ENCODE assay signal across 8 cellular contexts in genomic region chr5:17216974-17217325, GRCh38. TPM values are rescaled to one million over a fixed set of nuclear protein-coding genes. Genes with fewer than 3 reads are reported as not detected.
A peak's percentile ranks its signal among the peaks of the same experiment; 100 is the strongest.
DNase-seq lines count a peak whose midpoint lies in the region; ATAC-seq, FAIRE-seq and TF ChIP-seq lines count a peak whose summit lies in the region.

No MANE protein-coding gene starts in this region.

- H3K4me3 Mint-ChIP-seq in CD4-positive, alpha-beta memory T cell = peak overlapping the region in 7 of 8 donors; percentile 55 to 84 (median 71)
- peak overlapping the region; percentile 87 to 97 (median 93) for H3K4me3 Mint-ChIP-seq in brain

- CTCF ChIA-PET in CD4-positive, alpha-beta memory T cell (lab: Charles Lee; ENCODE audit: partially characterized antibody) = interaction anchor here (1.5 kb wide), 2 partner anchors 20 to 1099 kb away, joined by 3 to 9 read pairs; no protein-coding TSS in a partner anchor

- peak; percentile 23 for ATAC-seq in left lung

- intact Hi-C loops in CD4-positive, alpha-beta memory T cell (cut with micrococcal nuclease) = loop anchor here (5.0 kb wide), 1 partner anchor 1480 kb away; no protein-coding TSS in a partner anchor
- intact Hi-C loops in left lung (cut with DNase I) = loop anchor here in 1 of 2 donors (10.0 kb wide), 1 partner anchor 1068 kb away; no protein-coding TSS in a partner anchor

- peak overlapping the region; percentile 58 for H3K4me2 ChIP-seq in KMS-11

- H3K4me1 ChIP-seq in CD4-positive, alpha-beta memory T cell (ENCODE audit: insufficient read depth, low read length) = no peaks in the 10 kb centered on the region
- peaks cover 32% of the 10 kb centered on the region for H3K4me1 ChIP-seq in KMS-11 (ENCODE audit: low read depth, poor library complexity, severe bottlenecking)
- peaks cover 7 to 20% of the 10 kb centered on the region in 2 donors for H3K4me1 ChIP-seq in left lung
- H3K4me1 ChIP-seq in tibial nerve = peaks cover 0 to 27% (median 3%) of the 10 kb centered on the region in 4 donors
- no peaks in the 10 kb centered on the region for H3K4me1 ChIP-seq in small intestine (ENCODE audit: control insufficient read depth in 2 of 2, insufficient read depth in 1 of 2, low read depth in 1 of 2, low read length in 1 of 2)

- TF ChIP-seq EP300 in tibial nerve (IDR thresholded peaks at IDR 0.05) = no peak

- H3K27me3 Mint-ChIP-seq in CD4-positive, alpha-beta memory T cell = peaks cover 20 to 26% of the 10 kb centered on the region in 2 donors
- H3K27me3 Mint-ChIP-seq in brain = peaks cover 5% of the 10 kb centered on the region

- H3K9ac ChIP-seq in KMS-11 = no peak overlapping the region; the same call in 1 of the 2 replicates

- POLR2A ChIA-PET in CD4-positive, alpha-beta memory T cell (lab: Charles Lee; ENCODE audit: partially characterized antibody) = no interaction called here

- no peak overlapping the region for H3K27ac Mint-ChIP-seq in CD4-positive, alpha-beta memory T cell
- H3K27ac Mint-ChIP-seq in brain = peak overlapping the region; percentile 83 to 98 (median 92)

- H2AFZ ChIP-seq in KMS-11 (ENCODE audit: low read depth) = peak overlapping the region; percentile 96

- WGBS in tibial nerve, 2 donors = 1% methylated on average over 10 to 14 of the region's 14 CpGs
- 1 to 3% (median 2%) methylated on average over 10 to 14 of the region's 14 CpGs for WGBS in small intestine, 3 donors

- H3K79me2 ChIP-seq in KMS-11 (ENCODE audit: insufficient read depth, low read depth) = peaks cover 33% of the 10 kb centered on the region

- peaks cover 0 to 3% of the 10 kb centered on the region in 2 donors for H3K36me3 Mint-ChIP-seq in CD4-positive, alpha-beta memory T cell
- H3K36me3 Mint-ChIP-seq in brain = peaks cover 24% of the 10 kb centered on the region

- no peaks in the 10 kb centered on the region for H3K36me3 ChIP-seq in CD4-positive, alpha-beta memory T cell (ENCODE audit: insufficient read depth, low read length)
- H3K36me3 ChIP-seq in KMS-11 (ENCODE audit: insufficient read depth) = no peaks in the 10 kb centered on the region
- H3K36me3 ChIP-seq in left lung = no peaks in the 10 kb centered on the region
- H3K36me3 ChIP-seq in tibial nerve = no peaks in the 10 kb centered on the region
- H3K36me3 ChIP-seq in small intestine (ENCODE audit: control insufficient read depth in 2 of 2, insufficient read depth in 2 of 2, low read length in 2 of 2) = no peaks in the 10 kb centered on the region

- no peaks in the 10 kb centered on the region for H4K20me1 ChIP-seq in KMS-11 (ENCODE audit: insufficient read depth)

- DNase-seq in CD4-positive, alpha-beta memory T cell = no peak
- DNase-seq in left lung (peak in 1 of 2 donors; percentile 86), tibial nerve (ENCODE audit: low spot score in 2 of 2) (no peak), HUDEP-2 (lab: John Stamatoyannopoulos, UW; ENCODE audit: unreplicated experiment in 76 of 76) (no peak), small intestine (no peak), DMS79 treated with DMSO at 0.1 percent for 48 hours (lab: John Stamatoyannopoulos, UW) (no peak)

- peaks cover 0 to 10% (median 0%) of the 10 kb centered on the region in 8 donors for H3K9me3 Mint-ChIP-seq in CD4-positive, alpha-beta memory T cell
- peaks cover 0 to 5% (median 3%) of the 10 kb centered on the region in 5 experiments for H3K9me3 Mint-ChIP-seq in brain

- no peak overlapping the region for H3K4me3 ChIP-seq in CD4-positive, alpha-beta memory T cell (ENCODE audit: low read length in 2 of 2)
- no peak overlapping the region for H3K4me3 ChIP-seq in KMS-11 (IDR thresholded peaks at IDR 0.05; ENCODE audit: insufficient read depth, low read depth, low read length)
- H3K4me3 ChIP-seq in left lung = peak overlapping the region; percentile 17 to 71
- H3K4me3 ChIP-seq in tibial nerve = peak overlapping the region; percentile 15 to 62 (median 44)
- peak overlapping the region in 1 of 2 donors; percentile 5 for H3K4me3 ChIP-seq in small intestine (ENCODE audit: low read depth in 1 of 2, low read length in 2 of 2)

- no peaks in the 10 kb centered on the region for H3K27me3 ChIP-seq in CD4-positive, alpha-beta memory T cell (ENCODE audit: insufficient read depth, low read length)
- H3K27me3 ChIP-seq in KMS-11 (ENCODE audit: insufficient read depth, low read depth) = no peaks in the 10 kb centered on the region
- H3K27me3 ChIP-seq in left lung = peaks cover 0 to 39% of the 10 kb centered on the region in 2 donors
- peaks cover 0 to 33% of the 10 kb centered on the region in 2 donors for H3K27me3 ChIP-seq in tibial nerve
- peaks cover 3 to 5% of the 10 kb centered on the region in 2 donors for H3K27me3 ChIP-seq in small intestine (ENCODE audit: control insufficient read depth in 2 of 2, insufficient read depth in 2 of 2, low read length in 2 of 2)

- H3K9me3 ChIP-seq in CD4-positive, alpha-beta memory T cell (ENCODE audit: control insufficient read depth in 1 of 2, low read length in 2 of 2) = no peaks in the 10 kb centered on the region
- H3K9me3 ChIP-seq in left lung = no peaks in the 10 kb centered on the region
- no peaks in the 10 kb centered on the region for H3K9me3 ChIP-seq in tibial nerve
- no peaks in the 10 kb centered on the region for H3K9me3 ChIP-seq in small intestine (ENCODE audit: control insufficient read depth, low read depth)

- FAIRE-seq in small intestine (lab: Jason Lieb, UNC) = no peak

- no peak overlapping the region for H3K27ac ChIP-seq in CD4-positive, alpha-beta memory T cell (ENCODE audit: low read depth, low read length)
- H3K27ac ChIP-seq in KMS-11 (peak overlapping the region; percentile 14; the same call in 1 of the 2 replicates), left lung (peak overlapping the region in 1 of 2 donors; percentile 86), tibial nerve (peak overlapping the region in 2 of 4 donors; percentile 46 to 69), small intestine (ENCODE audit: low read depth in 1 of 2, low read length in 1 of 2) (peak overlapping the region in 1 of 2 donors; percentile 49)

- TF ChIP-seq POLR2A in tibial nerve (IDR thresholded peaks at IDR 0.05) = no peak

- TF ChIP-seq CTCF in KMS-11 (conservative IDR thresholded peaks at IDR 0.05; ENCODE audit: low read depth, low read length) (no peak), brain (conservative IDR thresholded peaks at IDR 0.05) (no peak), left lung (IDR thresholded peaks at IDR 0.05) (no peak), tibial nerve (IDR thresholded peaks at IDR 0.05) (peak in 2 of 5 experiments; percentile 23 to 43)

- H3K4me1 Mint-ChIP-seq in CD4-positive, alpha-beta memory T cell = peaks cover 6 to 13% (median 10%) of the 10 kb centered on the region in 4 donors
- peaks cover 67% of the 10 kb centered on the region for H3K4me1 Mint-ChIP-seq in brain

RNA-seq across cellular contexts. Expression of gene BASP1, which starts 0.5 kb away (rescaled TPM):
- total RNA-seq in CD4-positive, alpha-beta memory T cell = under 1 TPM; 0.69 to 0.90 TPM
- polyA plus RNA-seq in CD4-positive, alpha-beta memory T cell = under 1 TPM; 0.10 to 0.78 TPM
- polyA plus RNA-seq in brain (ENCODE audit: insufficient read depth, low read depth, low replicate concordance) = 358 TPM
- total RNA-seq in left lung = 10 to 100 TPM; 22.9 to 45.9 TPM
- 10 to 100 TPM; 46.0 to 54.6 (median 49.8) TPM for total RNA-seq in tibial nerve
- 1 to 10 TPM in 2 of 3 donors, under 1 TPM in 1; 0.67 to 9.5 (median 8.4) TPM for polyA plus RNA-seq in small intestine

Comparison
In these comparisons a context has a peak if more than half of its experiments do, and no peak if none do; other contexts are left out.
1. H3K4me3 ChIP-seq: peak in left lung (2 of 2) and tibial nerve (4 of 4); none in CD4-positive, alpha-beta memory T cell (0 of 2) and KMS-11 (single experiment).
2. H3K27ac Mint-ChIP-seq: peak in brain (5 of 5); none in CD4-positive, alpha-beta memory T cell (0 of 7).
3. RNA of gene BASP1, which starts 0.5 kb away (total RNA-seq): 46.0 to 54.6 TPM in tibial nerve and 22.9 to 45.9 TPM in left lung; 0.69 to 0.90 TPM in CD4-positive, alpha-beta memory T cell; every median in the first group is over 10 times any median in the second.